In the genomic region with DNA sequence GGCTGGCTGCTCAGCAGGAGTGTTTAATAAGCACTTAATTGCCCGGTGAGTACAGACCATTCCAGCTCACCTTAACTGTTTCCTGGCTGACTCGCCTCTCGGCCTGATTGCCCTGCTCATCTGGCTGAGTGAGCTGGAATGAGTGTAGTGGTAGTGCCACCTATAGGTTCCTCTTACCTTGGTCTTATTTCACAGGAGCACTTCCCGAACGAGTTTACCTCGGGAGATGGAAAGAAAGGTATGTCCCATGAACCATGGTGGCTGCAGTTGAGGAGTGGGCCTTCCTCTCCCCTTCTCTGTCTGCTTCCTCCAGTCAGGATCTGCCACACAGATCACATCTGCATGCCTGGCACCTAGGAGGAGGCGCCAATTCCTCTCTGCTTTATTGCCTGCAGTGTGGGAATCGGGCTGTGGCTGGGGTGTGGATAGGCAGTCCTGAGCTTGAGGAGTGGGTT, we compare ENCODE assay signal across 8 cellular contexts. TPM values are rescaled to one million over a fixed set of nuclear protein-coding genes. Genes with fewer than 3 reads are reported as not detected.
DNase-seq lines count a peak whose midpoint lies in the region; ATAC-seq and TF ChIP-seq lines count a peak whose summit lies in the region.

No MANE protein-coding gene starts in this region.

- peak overlapping the region; percentile 57 for H3K4me3 Mint-ChIP-seq in Caco-2 (ENCODE audit: unreplicated experiment)
- H3K4me3 Mint-ChIP-seq in activated CD8-positive, alpha-beta T cell treated with anti-CD3 and anti-CD28 coated beads for 36 hours = no peak overlapping the region

- H3K4me3 ChIP-seq in Caco-2 (ENCODE audit: low read depth, low read length) = no peak overlapping the region
- H3K4me3 ChIP-seq in fibroblast of the aortic adventitia (ENCODE audit: low read depth, low read length) = no peak overlapping the region
- H3K4me3 ChIP-seq in psoas muscle = no peak overlapping the region

- no peaks in the 10 kb centered on the region for H3K9me3 ChIP-seq in Caco-2
- H3K9me3 ChIP-seq in psoas muscle = no peaks in the 10 kb centered on the region

- H3K27me3 Mint-ChIP-seq in Caco-2 (ENCODE audit: insufficient read depth, unreplicated experiment) = no peaks in the 10 kb centered on the region
- H3K27me3 Mint-ChIP-seq in activated CD8-positive, alpha-beta T cell treated with anti-CD3 and anti-CD28 coated beads for 36 hours = no peaks in the 10 kb centered on the region

- H3K9me3 Mint-ChIP-seq in Caco-2 (ENCODE audit: unreplicated experiment) = no peaks in the 10 kb centered on the region
- H3K9me3 Mint-ChIP-seq in activated CD8-positive, alpha-beta T cell treated with anti-CD3 and anti-CD28 coated beads for 36 hours = no peaks in the 10 kb centered on the region

- intact Hi-C loops in Caco-2 (cut with micrococcal nuclease; ENCODE audit: unreplicated experiment) (loop anchor here (1.0 to 5.0 kb wide), 3 partner anchors 15 to 101 kb away; no protein-coding TSS in a partner anchor), psoas muscle (cut with DNase I) (loop anchor here in 1 of 2 donors (2.0 kb wide), 1 partner anchor 95 kb away; a partner anchor contains a TSS)
- intact Hi-C loops in activated CD8-positive, alpha-beta T cell treated with anti-CD3 and anti-CD28 coated beads for 36 hours (cut with micrococcal nuclease) = loop anchor here (5.0 kb wide), 1 partner anchor 100 kb away; no protein-coding TSS in a partner anchor

- H3K27ac Mint-ChIP-seq in Caco-2 (ENCODE audit: unreplicated experiment) = peak overlapping the region; percentile 86
- no peak overlapping the region for H3K27ac Mint-ChIP-seq in activated CD8-positive, alpha-beta T cell treated with anti-CD3 and anti-CD28 coated beads for 36 hours

- no TSS peak for BruUV-seq in Caco-2 (replicated peaks; lab: Mats Ljungman, UMichigan)

- H3K36me3 ChIP-seq in Caco-2 (ENCODE audit: control insufficient read depth, insufficient read depth, low read length) (no peaks in the 10 kb centered on the region), psoas muscle (ENCODE audit: insufficient read depth in 1 of 2, low read depth in 1 of 2) (no peaks in the 10 kb centered on the region)

- ATAC-seq in HG02798 (IDR thresholded peaks at IDR 0.05; ENCODE audit: poor library complexity, unreplicated experiment) = peak; percentile 51
- peak; percentile 73 for ATAC-seq in activated CD8-positive, alpha-beta T cell treated with anti-CD3 and anti-CD28 coated beads for 36 hours
- ATAC-seq in psoas muscle = peak; percentile 63 to 81 (median 74)
- no peak for ATAC-seq in HG03139 (IDR thresholded peaks at IDR 0.05; ENCODE audit: unreplicated experiment)
- no peak for ATAC-seq in GM19351 (IDR thresholded peaks at IDR 0.05; ENCODE audit: unreplicated experiment)

- WGBS in psoas muscle, 3 donors = 31 to 45% (median 35%) methylated on average over 8 of the region's 8 CpGs

- DNase-seq in Caco-2 (peak; percentile 84 to 90), NCI-H524 treated with DMSO at 0.1 percent for 48 hours (lab: John Stamatoyannopoulos, UW) (peak; percentile 75), fibroblast of the aortic adventitia (ENCODE audit: low read depth) (peak; percentile 59), psoas muscle (peak in 1 of 2 donors; percentile 52)
- peak; percentile 66 for DNase-seq in activated CD8-positive, alpha-beta T cell treated with anti-CD3 and anti-CD28 coated beads for 36 hours

- no peaks in the 10 kb centered on the region for H3K36me3 Mint-ChIP-seq in Caco-2 (ENCODE audit: insufficient read depth, unreplicated experiment)
- no peaks in the 10 kb centered on the region for H3K36me3 Mint-ChIP-seq in activated CD8-positive, alpha-beta T cell treated with anti-CD3 and anti-CD28 coated beads for 36 hours (ENCODE audit: low read depth)

- H3K4me1 ChIP-seq in Caco-2 = peaks cover 36% of the 10 kb centered on the region
- H3K4me1 ChIP-seq in psoas muscle = peaks cover 3% of the 10 kb centered on the region

- POLR2A ChIA-PET in Caco-2 (lab: Charles Lee) = interaction anchor here (0.6 to 1.1 kb wide), 2 partner anchors 9 to 16 kb away, joined by 3 to 4 read pairs; no protein-coding TSS in a partner anchor
- POLR2A ChIA-PET in activated CD8-positive, alpha-beta T cell treated with anti-CD3 and anti-CD28 coated beads for 36 hours (lab: Charles Lee) = interaction anchor here (1.1 kb wide), 1 partner anchor 96 kb away, joined by 4 read pairs; no protein-coding TSS in a partner anchor

- no peak overlapping the region for H3K27ac ChIP-seq in psoas muscle

- no peaks in the 10 kb centered on the region for H3K27me3 ChIP-seq in Caco-2 (replicated peaks; ENCODE audit: control insufficient read depth, insufficient read depth, low read length)
- no peaks in the 10 kb centered on the region for H3K27me3 ChIP-seq in psoas muscle (ENCODE audit: insufficient read depth in 3 of 3, low read length in 2 of 3)

- peaks cover 30% of the 10 kb centered on the region for H3K4me1 Mint-ChIP-seq in Caco-2 (ENCODE audit: low read depth, unreplicated experiment)
- peaks cover 11% of the 10 kb centered on the region for H3K4me1 Mint-ChIP-seq in activated CD8-positive, alpha-beta T cell treated with anti-CD3 and anti-CD28 coated beads for 36 hours (ENCODE audit: low read depth)

- CTCF ChIA-PET in Caco-2 (lab: Charles Lee) = interaction anchor here (0.6 to 1.9 kb wide), 14 partner anchors 11 to 251 kb away, joined by 3 to 51 read pairs (median 4); a partner anchor contains a TSS
- CTCF ChIA-PET in activated CD8-positive, alpha-beta T cell treated with anti-CD3 and anti-CD28 coated beads for 36 hours (lab: Charles Lee) = interaction anchor here (0.6 to 3.2 kb wide), 22 partner anchors 8 to 198 kb away, joined by 3 to 23 read pairs (median 4); a partner anchor contains a TSS

- TF ChIP-seq CTCF in Caco-2 (IDR thresholded peaks at IDR 0.05; ENCODE audit: insufficient read depth in 1 of 2, low read depth in 1 of 2, low read length in 1 of 2, severe bottlenecking in 1 of 2, unreplicated experiment in 1 of 2) = peak; percentile 72 to 77
- peak; percentile 65 for TF ChIP-seq CTCF in activated CD8-positive, alpha-beta T cell treated with anti-CD3 and anti-CD28 coated beads for 36 hours (IDR thresholded peaks at IDR 0.05)
- TF ChIP-seq CTCF in fibroblast of the aortic adventitia (IDR thresholded peaks at IDR 0.05; ENCODE audit: insufficient read depth, low read length) = peak; percentile 50
- peak; percentile 41 for TF ChIP-seq CTCF in psoas muscle (IDR thresholded peaks at IDR 0.05)

RNA-seq across cellular contexts. Expression of a gene that starts 26.7 kb away (rescaled TPM):
- total RNA-seq in Caco-2 (2022) (5.6 and 6.7 TPM in 2 replicates), fibroblast of the aortic adventitia (ENCODE audit: low replicate concordance) (0.90 TPM in 1 of 2 replicates, not detected in the other), psoas muscle (under 1 TPM; 0.07 to 0.82 (median 0.19) TPM)
- under 1 TPM; 0.16 to 0.49 TPM for total RNA-seq in activated CD8-positive, alpha-beta T cell treated with anti-CD3 and anti-CD28 coated beads for 36 hours
- under 1 TPM; 0.11 to 0.21 (median 0.18) TPM for polyA plus RNA-seq in psoas muscle

RNA-seq across cellular contexts. Expression of a gene that starts 33.1 kb away (rescaled TPM):
- 120 and 127 TPM in 2 replicates for total RNA-seq in Caco-2 (2022)
- total RNA-seq in activated CD8-positive, alpha-beta T cell treated with anti-CD3 and anti-CD28 coated beads for 36 hours = 100 to 1,000 TPM in 1 of 2 experiments, 10 to 100 TPM in 1; 99.7 to 111 TPM
- 69.1 and 96.6 TPM in 2 replicates for total RNA-seq in fibroblast of the aortic adventitia (ENCODE audit: low replicate concordance)
- total RNA-seq in psoas muscle = 100 to 1,000 TPM; 114 to 232 (median 181) TPM
- 100 to 1,000 TPM; 137 to 180 (median 151) TPM for polyA plus RNA-seq in psoas muscle

RNA-seq across cellular contexts. Expression of a gene that starts 34.0 kb away (rescaled TPM):
- total RNA-seq in Caco-2 (2022) (202 and 217 TPM in 2 replicates), fibroblast of the aortic adventitia (ENCODE audit: low replicate concordance) (50.7 and 112 TPM in 2 replicates), psoas muscle (10 to 100 TPM; 68.8 to 90.5 (median 75.8) TPM)
- total RNA-seq in activated CD8-positive, alpha-beta T cell treated with anti-CD3 and anti-CD28 coated beads for 36 hours = 100 to 1,000 TPM; 153 to 165 TPM
- 100 to 1,000 TPM in 2 of 3 donors, 10 to 100 TPM in 1; 82.7 to 129 (median 110) TPM for polyA plus RNA-seq in psoas muscle

Comparison
In these comparisons a context has a peak if more than half of its experiments do, and no peak if none do; other contexts are left out.
1. ATAC-seq: peak in HG02798 (single experiment), activated CD8-positive, alpha-beta T cell treated with anti-CD3 and anti-CD28 coated beads for 36 hours (single experiment) and psoas muscle (4 of 4); none in HG03139 (single experiment) and GM19351 (single experiment).
2. Peak in every context shown above with its lines, with median percentiles within 50 percentile points of each other: CTCF ChIP-seq.